In the genomic region with DNA sequence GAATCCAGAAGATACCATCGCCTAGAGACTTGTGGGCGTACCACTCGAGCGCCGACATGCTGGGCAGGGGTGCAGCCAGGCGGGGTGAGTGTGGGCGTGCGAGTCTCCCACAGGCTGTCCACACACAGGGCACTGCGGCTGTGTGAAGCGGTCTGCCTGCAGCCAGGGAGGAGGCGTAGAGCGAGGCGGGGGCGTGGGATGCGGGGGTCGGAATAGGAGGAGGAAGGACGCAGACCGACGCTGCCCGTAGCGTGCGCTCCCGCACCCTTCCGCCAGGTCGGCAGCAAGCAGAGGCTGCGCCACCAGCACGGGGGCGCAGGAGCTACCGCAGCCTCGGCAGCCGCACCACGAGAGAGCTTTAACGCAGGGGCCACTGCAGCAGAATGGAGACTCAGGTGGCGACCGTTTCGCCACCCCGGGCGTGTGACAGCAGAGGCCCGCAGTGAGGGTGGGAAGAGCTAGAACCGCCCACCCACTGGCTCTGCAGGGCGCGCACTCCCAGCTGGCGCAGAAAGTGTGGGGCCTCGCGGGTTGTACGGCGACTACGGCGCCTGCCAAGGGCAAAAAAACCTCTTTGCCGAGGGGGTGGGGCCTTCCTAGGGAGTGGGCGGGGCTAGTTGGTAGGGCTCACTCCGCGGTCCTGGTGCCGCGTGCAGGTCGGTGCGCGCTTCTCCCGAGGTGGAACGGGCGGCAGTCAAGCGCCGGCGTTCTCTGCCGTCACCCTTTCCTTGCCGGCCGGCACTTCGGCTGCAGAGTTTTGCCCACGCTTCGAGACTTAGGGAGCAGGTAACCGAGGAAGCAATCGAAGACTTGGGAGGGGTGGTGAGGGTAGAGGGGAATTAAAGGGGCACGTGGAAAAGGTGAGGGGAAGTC, we compare ENCODE assay signal across 8 cellular contexts. TPM values are rescaled to one million over a fixed set of nuclear protein-coding genes. Genes with fewer than 3 reads are reported as not detected.
A peak's percentile ranks its signal among the peaks of the same experiment; 100 is the strongest.
DNase-seq lines count a peak whose midpoint lies in the region; ATAC-seq and TF ChIP-seq lines count a peak whose summit lies in the region.

MBLAC2 (minus strand) TSS at position 537 of the 873 bp plus-strand sequence; CDS start at position 58, 479 bp downstream.
POLR3G (plus strand) TSS at position 630 of the 873 bp plus-strand sequence. CDS start 10,704 bp downstream, outside the sequence.

- H3K4me2 ChIP-seq in mammary epithelial cell (ENCODE audit: insufficient read depth, low read depth, low read length): peak within 1 kb of the TSS; percentile 92
- peak within 1 kb of the TSS; percentile 97 for H3K4me2 ChIP-seq in smooth muscle cell

- H3K79me2 ChIP-seq in mammary epithelial cell (ENCODE audit: insufficient read depth, low read length) (peaks cover 39% of the 10 kb centered on the region), smooth muscle cell (ENCODE audit: low read depth) (peaks cover 7% of the 10 kb centered on the region)

- 1% methylated on average over 13 of the region's 73 CpGs for WGBS in mammary epithelial cell (ENCODE audit: low coverage, missing lambda C conversion rate)
- under 1% methylated on average over 46 of the region's 73 CpGs for WGBS in smooth muscle cell (ENCODE audit: low lambda C conversion rate)

- POLR2A ChIA-PET in AG04449 (lab: Yijun Ruan, JAX): interaction anchor here (0.6 to 1.0 kb wide), 3 partner anchors 9 to 64 kb away, joined by 4 to 7 read pairs (median 4); partner anchors contain the start of gene CETN3

- no peaks in the 10 kb centered on the region for H3K36me3 ChIP-seq in mammary epithelial cell (ENCODE audit: insufficient read depth, low read length)
- H3K36me3 ChIP-seq in smooth muscle cell (ENCODE audit: low read depth): no peaks in the 10 kb centered on the region

- intact Hi-C loops in mammary epithelial cell (cut with micrococcal nuclease): loop anchor here (1.0 kb wide), 3 partner anchors 11 to 65 kb away; partner anchors contain the start of gene CETN3

- peak within 1 kb of the TSS; percentile 64 for H3K9ac ChIP-seq in mammary epithelial cell (ENCODE audit: insufficient read depth, low read length)
- peak within 1 kb of the TSS; percentile 27 for H3K9ac ChIP-seq in smooth muscle cell (ENCODE audit: low read depth)

- CTCF ChIA-PET in AG04449 (lab: Yijun Ruan, JAX): interaction anchor here (1.2 to 3.4 kb wide), 4 partner anchors 12 to 55 kb away, joined by 3 to 19 read pairs (median 4); partner anchors contain the start of gene LYSMD3
- CTCF ChIA-PET in mammary epithelial cell (lab: Charles Lee; ENCODE audit: low non-redundant PET): interaction anchor here (0.5 to 0.8 kb wide), 2 partner anchors 24 to 64 kb away, joined by 3 to 4 read pairs; no protein-coding TSS in a partner anchor

- in situ Hi-C loops in mammary epithelial cell (cut with MboI; ENCODE audit: low sequenced_read_pairs in 2 of 2): no loop called here

- H3F3A ChIP-seq in smooth muscle cell (ENCODE audit: low read depth): no peaks in the 10 kb centered on the region

- BruUV-seq in mammary epithelial cell (replicated peaks; lab: Mats Ljungman, UMichigan): no TSS peak

- H3K4me3 ChIP-seq in AG04449 (ENCODE audit: low read depth, low read length) (peak within 1 kb of the TSS; percentile 88), mammary epithelial cell (replicated peaks in 1 of 3; ENCODE audit: insufficient read depth in 1 of 3, low read depth in 2 of 3, low read length in 3 of 3) (peak within 1 kb of the TSS; percentile 68 to 97 (median 84)), smooth muscle cell (peak within 1 kb of the TSS; percentile 86)

- DNase-seq in AG04449 (ENCODE audit: low read depth, low spot score) (peak; percentile 44), NCI-H2171 treated with DMSO at 0.1 percent for 48 hours (lab: John Stamatoyannopoulos, UW) (peak; percentile 82), mammary epithelial cell (peak; percentile 90), iPS-NIHi7 (ENCODE audit: extremely low spot score) (peak; percentile 93), smooth muscle cell (lab: John Stamatoyannopoulos, UW; ENCODE audit: unreplicated experiment) (peak; percentile 67)

- H3K27me3 ChIP-seq in mammary epithelial cell (ENCODE audit: insufficient read depth, low read length): no peaks in the 10 kb centered on the region
- no peaks in the 10 kb centered on the region for H3K27me3 ChIP-seq in smooth muscle cell (ENCODE audit: low read depth)

- dilution Hi-C loops in mammary epithelial cell (cut with HindIII; ENCODE audit: low sequenced_read_pairs): no loop called here

- peak within 1 kb of the TSS; percentile 100 for H2AFZ ChIP-seq in mammary epithelial cell (ENCODE audit: low read depth, low read length)
- H2AFZ ChIP-seq in smooth muscle cell (ENCODE audit: low read depth): peak within 1 kb of the TSS; percentile 98

- H3K9me3 ChIP-seq in mammary epithelial cell (replicated peaks; ENCODE audit: insufficient read depth, low read length): no peaks in the 10 kb centered on the region
- H3K9me3 ChIP-seq in smooth muscle cell (replicated peaks; ENCODE audit: low read depth): no peaks in the 10 kb centered on the region

- H4K20me1 ChIP-seq in mammary epithelial cell (ENCODE audit: insufficient read depth, low read length) (no peaks in the 10 kb centered on the region), smooth muscle cell (ENCODE audit: low read depth) (no peaks in the 10 kb centered on the region)

- TF ChIP-seq CTCF in AG04449 (IDR thresholded peaks at IDR 0.05; ENCODE audit: insufficient read depth, low read length, missing control alignments) (peak; percentile 66), VCaP (conservative IDR thresholded peaks at IDR 0.05) (peak; percentile 40), mammary epithelial cell (conservative IDR thresholded peaks at IDR 0.05 in 1 of 2, IDR thresholded peaks at IDR 0.05 in 1 of 2; ENCODE audit: extremely low read depth in 1 of 2, insufficient read depth in 1 of 2, low read depth in 1 of 2, low read length in 2 of 2) (peak; percentile 22 to 56), smooth muscle cell (IDR thresholded peaks at IDR 0.05; ENCODE audit: borderline replicate concordance, insufficient read depth, poor library complexity, severe bottlenecking) (peak; percentile 32)

- peak; percentile 89 for ATAC-seq in GM18867 (IDR thresholded peaks at IDR 0.05; ENCODE audit: unreplicated experiment)
- ATAC-seq in HG03097 (IDR thresholded peaks at IDR 0.05; ENCODE audit: low FRiP score, unreplicated experiment): peak; percentile 91

- peak within 1 kb of the TSS; percentile 83 for H3K27ac ChIP-seq in VCaP
- peak within 1 kb of the TSS; percentile 44 for H3K27ac ChIP-seq in mammary epithelial cell (ENCODE audit: insufficient read depth, low read depth, low read length)
- H3K27ac ChIP-seq in smooth muscle cell (ENCODE audit: low read depth): no peak within 1 kb of the TSS

- H3K4me1 ChIP-seq in mammary epithelial cell (ENCODE audit: insufficient read depth, low read length): peaks cover 4% of the 10 kb centered on the region
- H3K4me1 ChIP-seq in smooth muscle cell (ENCODE audit: low read depth): peaks cover 23% of the 10 kb centered on the region

RNA-seq across cellular contexts. Expression of gene MBLAC2, which starts in this region (rescaled TPM):
- total RNA-seq in mammary epithelial cell (1 to 10 TPM; 7.8 to 8.0 TPM), smooth muscle cell (3.7 and 3.8 TPM in 2 replicates)
- polyA plus RNA-seq in mammary epithelial cell (2.3 TPM), smooth muscle cell (1.8 and 1.9 TPM in 2 replicates)
- 1.8 TPM for polyA minus RNA-seq in mammary epithelial cell

RNA-seq across cellular contexts. Expression of gene POLR3G, which starts in this region (rescaled TPM):
- total RNA-seq in mammary epithelial cell (1 to 10 TPM; 6.5 to 9.9 TPM), smooth muscle cell (1.0 and 2.3 TPM in 2 replicates)
- polyA plus RNA-seq in mammary epithelial cell (14.4 TPM), smooth muscle cell (1.2 and 1.6 TPM in 2 replicates)
- 29.3 TPM for polyA minus RNA-seq in mammary epithelial cell
